ENCODE assay signal across 10 cellular contexts in genomic region chr5:170330568-170331054, GRCh38. TPM values are rescaled to one million over a fixed set of nuclear protein-coding genes. Genes with fewer than 3 reads are reported as not detected.
A peak's percentile ranks its signal among the peaks of the same experiment; 100 is the strongest.
DNase-seq lines count a peak whose midpoint lies in the region; ATAC-seq lines count a peak whose summit lies in the region.
"Had no signal": no experiment of that assay in that cellular context is flagged by ENCODE, and none has a peak within 500 bp of the region (broad histone marks: within the 10 kb centered on the region; RNA-seq: fewer than 3 reads in every experiment).

No MANE protein-coding gene starts in this region.

- H3K4me1 Mint-ChIP-seq in stimulated activated naive CD8-positive, alpha-beta T cell treated with anti-CD3 and anti-CD28 coated beads, Interleukin-15, amount 100 ng/mL, for 72 hours = peaks cover 3% of the 10 kb centered on the region
- H3K4me1 Mint-ChIP-seq in activated CD8-positive, alpha-beta T cell treated with anti-CD3 and anti-CD28 coated beads, Interleukin-2, amount 10 ng/mL, durations not matched to agents 7 days and 5 days (ENCODE audit: low read depth) = peaks cover 3% of the 10 kb centered on the region

- H3K27ac Mint-ChIP-seq in stimulated activated naive CD8-positive, alpha-beta T cell treated with anti-CD3 and anti-CD28 coated beads, Interleukin-15, amount 100 ng/mL, for 72 hours = peak overlapping the region; percentile 88 to 92
- no peak overlapping the region for H3K27ac Mint-ChIP-seq in activated CD8-positive, alpha-beta T cell treated with anti-CD3 and anti-CD28 coated beads, Interleukin-2, amount 10 ng/mL, durations not matched to agents 7 days and 5 days

- H3K36me3 Mint-ChIP-seq in activated CD8-positive, alpha-beta T cell treated with anti-CD3 and anti-CD28 coated beads, Interleukin-2, amount 10 ng/mL, durations not matched to agents 7 days and 5 days (ENCODE audit: low read depth) = no peaks in the 10 kb centered on the region

- CTCF ChIA-PET in activated CD8-positive, alpha-beta T cell treated with anti-CD3 and anti-CD28 coated beads, Interleukin-2, amount 10 ng/mL, durations not matched to agents 7 days and 5 days (lab: Charles Lee) = interaction anchor here (1.2 to 6.1 kb wide), 12 partner anchors 9 to 105 kb away, joined by 3 to 226 read pairs (median 10); partner anchors contain the start of gene LCP2

- H3K27me3 Mint-ChIP-seq in stimulated activated naive CD8-positive, alpha-beta T cell treated with anti-CD3 and anti-CD28 coated beads, Interleukin-15, amount 100 ng/mL, for 72 hours = no peaks in the 10 kb centered on the region
- H3K27me3 Mint-ChIP-seq in activated CD8-positive, alpha-beta T cell treated with anti-CD3 and anti-CD28 coated beads, Interleukin-2, amount 10 ng/mL, durations not matched to agents 7 days and 5 days (ENCODE audit: low read depth) = no peaks in the 10 kb centered on the region

- H3K4me3 ChIP-seq in mononuclear cell (ENCODE audit: low read length) = peak overlapping the region; percentile 0

- H3K27me3 ChIP-seq in mononuclear cell (ENCODE audit: insufficient read depth, low read length) = no peaks in the 10 kb centered on the region

- H3K9me3 ChIP-seq in mononuclear cell (ENCODE audit: low read depth, low read length) = no peaks in the 10 kb centered on the region

- intact Hi-C loops in left colon (cut with DNase I, micrococcal nuclease) = no loop called here

- peaks cover 87% of the 10 kb centered on the region for H3K4me1 ChIP-seq in mononuclear cell (ENCODE audit: insufficient read depth, low read length)

- H3K9me3 Mint-ChIP-seq in stimulated activated naive CD8-positive, alpha-beta T cell treated with anti-CD3 and anti-CD28 coated beads, Interleukin-15, amount 100 ng/mL, for 72 hours = no peaks in the 10 kb centered on the region
- H3K9me3 Mint-ChIP-seq in activated CD8-positive, alpha-beta T cell treated with anti-CD3 and anti-CD28 coated beads, Interleukin-2, amount 10 ng/mL, durations not matched to agents 7 days and 5 days (ENCODE audit: insufficient read depth) = no peaks in the 10 kb centered on the region

- H3K4me3 Mint-ChIP-seq in stimulated activated naive CD8-positive, alpha-beta T cell treated with anti-CD3 and anti-CD28 coated beads, Interleukin-15, amount 100 ng/mL, for 72 hours = no peak overlapping the region
- H3K4me3 Mint-ChIP-seq in activated CD8-positive, alpha-beta T cell treated with anti-CD3 and anti-CD28 coated beads, Interleukin-2, amount 10 ng/mL, durations not matched to agents 7 days and 5 days = no peak overlapping the region

- DNase-seq in stimulated activated naive CD8-positive, alpha-beta T cell treated with anti-CD3 and anti-CD28 coated beads, Interleukin-15, amount 100 ng/mL, for 72 hours = peak in 1 of 2 donors; percentile 45
- no peak for DNase-seq in stimulated activated naive CD8-positive, alpha-beta T cell treated with anti-CD3 and anti-CD28 coated beads, Interleukin-15, Interleukin-2, amounts not matched to agents 100 U/mL and 50 U/mL, for 24 hours
- DNase-seq in activated CD8-positive, alpha-beta T cell treated with anti-CD3 and anti-CD28 coated beads, Interleukin-2, amount 10 ng/mL, durations not matched to agents 7 days and 5 days = peak; percentile 54
- no peak for DNase-seq in left colon
- DNase-seq in iPS-NIHi11 (ENCODE audit: low spot score) = no peak
- no peak for DNase-seq in NCI-H2107 (lab: John Stamatoyannopoulos, UW)
- DNase-seq: NCI-H1436 treated with DMSO at 0.1 percent for 48 hours had no signal

- POLR2A ChIA-PET in activated CD8-positive, alpha-beta T cell treated with anti-CD3 and anti-CD28 coated beads, Interleukin-2, amount 10 ng/mL, durations not matched to agents 7 days and 5 days (lab: Charles Lee) = interaction anchor here (0.7 to 6.1 kb wide), 10 partner anchors 12 to 746 kb away, joined by 3 to 432 read pairs (median 19); partner anchors contain the start of gene LCP2

- ATAC-seq in stimulated activated naive CD8-positive, alpha-beta T cell treated with anti-CD3 and anti-CD28 coated beads, Interleukin-15, amount 100 ng/mL, for 72 hours = no peak
- no peak for ATAC-seq in stimulated activated naive CD8-positive, alpha-beta T cell treated with anti-CD3 and anti-CD28 coated beads, Interleukin-15, Interleukin-2, amounts not matched to agents 100 U/mL and 50 U/mL, for 24 hours
- ATAC-seq in activated CD8-positive, alpha-beta T cell treated with anti-CD3 and anti-CD28 coated beads, Interleukin-2, amount 10 ng/mL, durations not matched to agents 7 days and 5 days = peak; percentile 6
- no peak for ATAC-seq in left colon
- ATAC-seq in HG02759 (IDR thresholded peaks at IDR 0.05; ENCODE audit: unreplicated experiment) = no peak

RNA-seq across cellular contexts. Expression of gene LCP2, which starts 33.0 kb away (rescaled TPM):
- 100 to 1,000 TPM; 386 TPM for total RNA-seq in activated CD8-positive, alpha-beta T cell treated with anti-CD3 and anti-CD28 coated beads, Interleukin-2, amount 10 ng/mL, durations not matched to agents 7 days and 5 days
- total RNA-seq in mononuclear cell (440 TPM), left colon (10 to 100 TPM in 1 of 2 donors, 1 to 10 TPM in 1; 5.9 to 15.5 TPM)

RNA-seq across cellular contexts. Expression of gene KCNMB1, which starts 58.6 kb away (rescaled TPM):
- total RNA-seq in activated CD8-positive, alpha-beta T cell treated with anti-CD3 and anti-CD28 coated beads, Interleukin-2, amount 10 ng/mL, durations not matched to agents 7 days and 5 days = not detected
- total RNA-seq in mononuclear cell (1.8 TPM), left colon (1 to 10 TPM in 1 of 2 donors, under 1 TPM in 1; 0.55 to 6.9 TPM)
- total RNA-seq: glomerular endothelial cell had no signal

Comparison
In these comparisons a context has a peak if more than half of its experiments do, and no peak if none do; other contexts are left out.
1. RNA of gene LCP2, which starts 33.0 kb away (total RNA-seq): 440 TPM in mononuclear cell (single experiment) and 386 TPM in activated CD8-positive, alpha-beta T cell treated with anti-CD3 and anti-CD28 coated beads, Interleukin-2, amount 10 ng/mL, durations not matched to agents 7 days and 5 days; 5.9 to 15.5 TPM in left colon; every median in the first group is over 10 times any median in the second.